23 cellular contexts compared by ENCODE assay signal in the genomic region with DNA sequence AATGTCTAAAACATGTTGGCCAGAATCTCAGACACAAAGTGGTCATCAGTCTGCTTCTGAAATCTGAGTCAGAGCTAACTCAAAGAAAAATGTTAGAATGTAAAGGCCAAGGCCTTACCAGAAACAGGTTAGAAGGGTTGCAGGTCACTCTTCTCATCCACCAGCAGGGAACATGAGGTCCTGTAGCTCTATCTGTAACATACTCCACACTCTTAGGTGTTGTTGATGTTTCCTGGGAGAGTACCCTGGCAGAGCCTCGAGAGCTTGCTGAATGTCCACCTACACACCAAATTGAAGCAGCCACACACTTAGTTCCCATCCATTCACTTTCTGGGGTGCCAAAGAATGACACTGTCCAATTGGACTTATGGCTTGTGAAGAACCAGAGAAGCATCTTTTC.
"Had no signal": no experiment of that assay in that cellular context is flagged by ENCODE, and none has a peak within 500 bp of the region (broad histone marks: within the 10 kb centered on the region; RNA-seq: fewer than 3 reads in every experiment).

No MANE protein-coding gene starts in this region.

- H3K36me3 ChIP-seq: colonic mucosa, esophagus muscularis mucosa, esophagus squamous epithelium, gastrocnemius medialis, gastroesophageal sphincter, heart left ventricle, heart right ventricle had no signal

- H3K27me3 ChIP-seq: colonic mucosa, dorsolateral prefrontal cortex, esophagus muscularis mucosa, esophagus squamous epithelium, foreskin keratinocyte, gastrocnemius medialis, gastroesophageal sphincter, heart left ventricle, heart right ventricle had no signal

- H3K4me1 ChIP-seq: colonic mucosa, esophagus squamous epithelium, foreskin keratinocyte, gastrocnemius medialis, heart left ventricle, heart right ventricle had no signal

- DNase-seq: colonic mucosa; cortex of kidney; dermis blood vessel endothelial cell; dorsolateral prefrontal cortex; effector CD4-positive, alpha-beta T cell; effector CD8-positive, alpha-beta T cell; effector memory CD4-positive, alpha-beta T cell; effector memory CD8-positive, alpha-beta T cell; endodermal cell; erythroblast; esophagus squamous epithelium; foreskin fibroblast; foreskin keratinocyte; foreskin melanocyte; gastrocnemius medialis; glutamatergic neuron; head of caudate nucleus; heart left ventricle; heart right ventricle had no signal

- H3K4me3 ChIP-seq: colonic mucosa, coronary artery, dorsolateral prefrontal cortex, esophagus muscularis mucosa, esophagus squamous epithelium, gastrocnemius medialis, gastroesophageal sphincter, heart left ventricle, heart right ventricle had no signal

- H3K27ac ChIP-seq: colonic mucosa, coronary artery, dorsolateral prefrontal cortex, epithelial cell of prostate, foreskin keratinocyte, gastrocnemius medialis, heart right ventricle had no signal

- H3K9me3 ChIP-seq: colonic mucosa, esophagus muscularis mucosa, esophagus squamous epithelium, gastrocnemius medialis, gastroesophageal sphincter, heart left ventricle, heart right ventricle had no signal
